ENCODE assay signal across 9 cellular contexts in the genomic region with DNA sequence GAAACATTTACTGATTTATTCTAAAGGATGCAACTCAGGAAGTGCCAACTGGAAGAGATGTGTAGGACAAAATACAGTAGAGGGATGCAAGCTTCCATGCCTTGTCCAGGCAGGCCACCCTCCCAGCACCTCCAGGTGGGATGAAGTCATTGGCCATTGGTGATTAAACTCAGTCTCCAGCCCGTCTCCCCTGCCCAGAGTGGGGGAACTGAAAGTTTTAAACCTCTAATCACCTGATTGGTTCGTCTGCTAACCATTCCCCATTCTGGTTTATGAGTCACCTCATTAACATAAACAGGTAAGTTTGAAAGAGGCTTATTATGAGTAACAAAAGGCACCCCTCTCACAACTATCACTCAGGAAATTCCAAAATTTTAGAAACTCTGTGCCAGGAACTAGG. TPM values are rescaled to one million over a fixed set of nuclear protein-coding genes. Genes with fewer than 3 reads are reported as not detected.
DNase-seq lines count a peak whose midpoint lies in the region; ATAC-seq lines count a peak whose summit lies in the region.
"Had no signal": no experiment of that assay in that cellular context is flagged by ENCODE, and none has a peak within 500 bp of the region (broad histone marks: within the 10 kb centered on the region; RNA-seq: fewer than 3 reads in every experiment).

No MANE protein-coding gene starts in this region.

- H3K9me3 ChIP-seq in HUES48 (ENCODE audit: control insufficient read depth, insufficient read depth, low read length): no peaks in the 10 kb centered on the region

- ATAC-seq in activated CD4-positive, alpha-beta T cell treated with anti-CD3 and anti-CD28 coated beads for 36 hours: peak; percentile 7
- ATAC-seq in GM21423 (IDR thresholded peaks at IDR 0.05; ENCODE audit: unreplicated experiment) (peak; percentile 31), naive B cell (ENCODE audit: low read depth in 2 of 2) (peak; percentile 24 to 42)

- H3K27ac ChIP-seq in HUES48 (ENCODE audit: low read depth, low read length): peak overlapping the region; percentile 15

- no peaks in the 10 kb centered on the region for H3K27me3 Mint-ChIP-seq in activated CD4-positive, alpha-beta T cell treated with anti-CD3 and anti-CD28 coated beads for 36 hours
- H3K27me3 Mint-ChIP-seq in naive B cell: no peaks in the 10 kb centered on the region

- H3K4me1 ChIP-seq in HUES48 (ENCODE audit: control insufficient read depth, insufficient read depth, low read length): peaks cover 37% of the 10 kb centered on the region

- H3K4me1 Mint-ChIP-seq in activated CD4-positive, alpha-beta T cell treated with anti-CD3 and anti-CD28 coated beads for 36 hours: peaks cover 97% of the 10 kb centered on the region
- peaks cover 82 to 100% (median 88%) of the 10 kb centered on the region in 3 donors for H3K4me1 Mint-ChIP-seq in naive B cell

- peaks cover 81% of the 10 kb centered on the region for H3K36me3 Mint-ChIP-seq in activated CD4-positive, alpha-beta T cell treated with anti-CD3 and anti-CD28 coated beads for 36 hours (ENCODE audit: low read depth)
- H3K36me3 Mint-ChIP-seq in naive B cell: peaks cover 14 to 25% of the 10 kb centered on the region in 2 donors

- DNase-seq in activated CD4-positive, alpha-beta T cell treated with anti-CD3 and anti-CD28 coated beads for 36 hours: no peak
- no peak for DNase-seq in activated CD4-positive, alpha-beta T cell treated with anti-CD3 and anti-CD28 coated beads for 48 hours
- DNase-seq in naive B cell (no peak), posterior vena cava (ENCODE audit: low spot score) (no peak), HUDEP-2 (lab: John Stamatoyannopoulos, UW; ENCODE audit: unreplicated experiment in 76 of 76) (no peak)
- DNase-seq in activated effector memory CD4-positive, alpha-beta T cell treated with anti-CD3 and anti-CD28 coated beads, Interleukin-2, amount 50 U/mL, for 16 hours: no peak
- DNase-seq: DMS79 treated with DMSO at 0.1 percent for 48 hours had no signal

- POLR2A ChIA-PET in activated CD4-positive, alpha-beta T cell treated with anti-CD3 and anti-CD28 coated beads for 36 hours (lab: Charles Lee): interaction anchor here (0.7 to 2.2 kb wide), 5 partner anchors 9 to 49 kb away, joined by 3 to 9 read pairs (median 3); no protein-coding TSS in a partner anchor

- no peaks in the 10 kb centered on the region for H3K27me3 ChIP-seq in HUES48 (ENCODE audit: control insufficient read depth, insufficient read depth, low read length)

- peaks cover 1% of the 10 kb centered on the region for H3K9me3 Mint-ChIP-seq in activated CD4-positive, alpha-beta T cell treated with anti-CD3 and anti-CD28 coated beads for 36 hours (ENCODE audit: low read depth)
- H3K9me3 Mint-ChIP-seq in naive B cell: no peaks in the 10 kb centered on the region

- H3K4me3 ChIP-seq in HUES48 (ENCODE audit: low read depth, low read length): no peak overlapping the region

- H3K4me3 Mint-ChIP-seq in activated CD4-positive, alpha-beta T cell treated with anti-CD3 and anti-CD28 coated beads for 36 hours: peak overlapping the region; percentile 98
- H3K4me3 Mint-ChIP-seq in naive B cell: peak overlapping the region in 6 of 8 donors; percentile 1 to 83 (median 56)

- H3K27ac Mint-ChIP-seq in activated CD4-positive, alpha-beta T cell treated with anti-CD3 and anti-CD28 coated beads for 36 hours: peak overlapping the region; percentile 99
- H3K27ac Mint-ChIP-seq in naive B cell: peak overlapping the region; percentile 18 to 96 (median 84)

- H3K9ac ChIP-seq in HUES48 (ENCODE audit: low read depth, low read length): no peak overlapping the region

- CTCF ChIA-PET in activated CD4-positive, alpha-beta T cell treated with anti-CD3 and anti-CD28 coated beads for 36 hours (lab: Charles Lee): interaction anchor here (0.6 to 1.9 kb wide), 7 partner anchors 10 to 377 kb away, joined by 3 to 7 read pairs (median 4); no protein-coding TSS in a partner anchor

- intact Hi-C loops in activated CD4-positive, alpha-beta T cell treated with anti-CD3 and anti-CD28 coated beads for 36 hours (cut with DNase I, micrococcal nuclease): loop anchor here in 1 of 2 experiments (1.0 kb wide), 1 partner anchor 8 kb away; the partner anchor contains the start of gene TNFAIP8
- intact Hi-C loops in posterior vena cava (cut with DNase I): no loop called here

- H3K36me3 ChIP-seq in HUES48 (ENCODE audit: control insufficient read depth, insufficient read depth, low read length): no peaks in the 10 kb centered on the region

RNA-seq across cellular contexts. Expression of gene TNFAIP8, which starts 8.1 kb away (rescaled TPM):
- total RNA-seq in activated CD4-positive, alpha-beta T cell treated with anti-CD3 and anti-CD28 coated beads for 36 hours: 100 to 1,000 TPM; 166 to 171 TPM
- polyA plus RNA-seq in naive B cell (ENCODE audit: low read depth in 6 of 6): 100 to 1,000 TPM; 224 to 432 (median 315) TPM
- total RNA-seq in posterior vena cava: 10 to 100 TPM; 10.8 to 12.4 TPM

Comparison
In these comparisons a context has a peak if more than half of its experiments do, and no peak if none do; other contexts are left out.
1. RNA of gene TNFAIP8, which starts 8.1 kb away (total RNA-seq): 166 to 171 TPM in activated CD4-positive, alpha-beta T cell treated with anti-CD3 and anti-CD28 coated beads for 36 hours; 10.8 to 12.4 TPM in posterior vena cava; every median in the first group is over 10 times any median in the second.
2. Peak in every context shown above with its lines, with median percentiles within 50 percentile points of each other: ATAC-seq.